Comparison of ENCODE assay signal across 29 cellular contexts in genomic region chr11:76568621-76569020, GRCh38.
"Had no signal": no experiment of that assay in that cellular context is flagged by ENCODE, and none has a peak within 500 bp of the region (broad histone marks: within the 10 kb centered on the region; RNA-seq: fewer than 3 reads in every experiment).

No MANE protein-coding gene starts in this region.

- DNase-seq: activated B cell treated with CpG ODN at 0.5 μM for 24 hours; activated CD4-positive, alpha-beta memory T cell treated with anti-CD3 and anti-CD28 coated beads, Interleukin-2, amount 10 ng/mL, durations not matched to agents 7 days and 5 days; activated CD4-positive, alpha-beta T cell treated with anti-CD3 and anti-CD28 coated beads for 1 hour; activated CD4-positive, alpha-beta T cell treated with anti-CD3 and anti-CD28 coated beads for 36 hours; activated CD4-positive, alpha-beta T cell treated with anti-CD3 and anti-CD28 coated beads for 48 hours; activated CD4-positive, alpha-beta T cell treated with anti-CD3 and anti-CD28 coated beads, Interleukin-2, amount 10 ng/mL, durations not matched to agents 7 days and 5 days; activated CD4-positive, alpha-beta T cell treated with anti-CD3 and anti-CD28 coated beads, Interleukin-2, amount 50 U/mL, for 48 hours; activated CD8-positive, alpha-beta memory T cell treated with anti-CD3 and anti-CD28 coated beads for 24 hours; activated CD8-positive, alpha-beta memory T cell treated with anti-CD3 and anti-CD28 coated beads, Interleukin-2, amount 10 ng/mL, durations not matched to agents 7 days and 5 days; activated CD8-positive, alpha-beta memory T cell treated with anti-CD3 and anti-CD28 coated beads, Interleukin-2, amount 50 U/mL, for 48 hours; activated CD8-positive, alpha-beta T cell treated with anti-CD3 and anti-CD28 coated beads, Interleukin-2, amount 10 ng/mL, durations not matched to agents 7 days and 5 days; activated effector memory CD4-positive, alpha-beta T cell treated with anti-CD3 and anti-CD28 coated beads, Interleukin-2, amount 50 U/mL, for 16 hours; activated gamma-delta T cell treated with Interleukin-2 at 50 U/mL for 16 hours; activated naive CD4-positive, alpha-beta T cell; activated naive CD4-positive, alpha-beta T cell treated with anti-CD3 and anti-CD28 coated beads for 36 hours; activated naive CD4-positive, alpha-beta T cell treated with anti-CD3 and anti-CD28 coated beads, Interleukin-2, amount 50 U/mL, for 16 hours; activated naive CD8-positive, alpha-beta T cell treated with anti-CD3 and anti-CD28 coated beads for 36 hours; activated T-cell treated with anti-CD3 and anti-CD28 coated beads, Interleukin-2, amount 50 U/mL, for 4 hours; adrenal gland; amniotic stem cell; aorta; body of pancreas; brain microvascular endothelial cell; central memory CD4-positive, alpha-beta T cell; SW 1271; T-helper 1 cell; T-helper 9 cell had no signal

- H3K4me3 Mint-ChIP-seq: activated B cell treated with CpG ODN at 0.5 μM for 24 hours; activated CD4-positive, alpha-beta memory T cell treated with anti-CD3 and anti-CD28 coated beads, Interleukin-2, amount 10 ng/mL, durations not matched to agents 7 days and 5 days; activated CD4-positive, alpha-beta T cell treated with anti-CD3 and anti-CD28 coated beads for 36 hours; activated CD4-positive, alpha-beta T cell treated with anti-CD3 and anti-CD28 coated beads, Interleukin-2, amount 10 ng/mL, durations not matched to agents 7 days and 5 days; activated CD8-positive, alpha-beta memory T cell treated with anti-CD3 and anti-CD28 coated beads, Interleukin-2, amount 10 ng/mL, durations not matched to agents 7 days and 5 days; activated CD8-positive, alpha-beta T cell treated with anti-CD3 and anti-CD28 coated beads, Interleukin-2, amount 10 ng/mL, durations not matched to agents 7 days and 5 days; activated naive CD4-positive, alpha-beta T cell treated with anti-CD3 and anti-CD28 coated beads for 36 hours; activated naive CD8-positive, alpha-beta T cell treated with anti-CD3 and anti-CD28 coated beads for 36 hours; activated T-cell treated with anti-CD3 and anti-CD28 coated beads, Interleukin-2, amount 50 U/mL, for 4 hours had no signal

- H3K9me3 Mint-ChIP-seq: activated B cell treated with CpG ODN at 0.5 μM for 24 hours; activated CD4-positive, alpha-beta memory T cell treated with anti-CD3 and anti-CD28 coated beads, Interleukin-2, amount 10 ng/mL, durations not matched to agents 7 days and 5 days; activated CD4-positive, alpha-beta T cell treated with anti-CD3 and anti-CD28 coated beads, Interleukin-2, amount 10 ng/mL, durations not matched to agents 7 days and 5 days; activated naive CD4-positive, alpha-beta T cell treated with anti-CD3 and anti-CD28 coated beads for 36 hours; activated naive CD4-positive, alpha-beta T cell treated with anti-CD3 and anti-CD28 coated beads, Interleukin-2, amount 50 U/mL, for 72 hours; activated naive CD8-positive, alpha-beta T cell treated with anti-CD3 and anti-CD28 coated beads for 36 hours; activated T-cell treated with anti-CD3 and anti-CD28 coated beads, Interleukin-2, amount 50 U/mL, for 4 hours; T-helper 1 cell treated with Interleukin-12 subunit alpha and Interleukin-12 subunit beta and Interleukin-4 antibody, amounts not matched to agents 30 μg/mL and 1 μg/mL, for 36 hours had no signal

- ATAC-seq: activated CD4-positive, alpha-beta T cell treated with anti-CD3 and anti-CD28 coated beads for 36 hours; activated CD8-positive, alpha-beta memory T cell treated with anti-CD3 and anti-CD28 coated beads, Interleukin-2, amount 10 ng/mL, durations not matched to agents 7 days and 5 days; activated CD8-positive, alpha-beta T cell treated with anti-CD3 and anti-CD28 coated beads, Interleukin-2, amount 10 ng/mL, durations not matched to agents 7 days and 5 days; activated T-cell treated with anti-CD3 and anti-CD28 coated beads, Interleukin-2, amount 50 U/mL, for 4 hours; body of pancreas had no signal

- H3K36me3 Mint-ChIP-seq: activated naive CD8-positive, alpha-beta T cell treated with anti-CD3 and anti-CD28 coated beads for 36 hours had no signal

- H3K27ac Mint-ChIP-seq: activated B cell treated with CpG ODN at 0.5 μM for 24 hours; activated CD4-positive, alpha-beta T cell treated with anti-CD3 and anti-CD28 coated beads for 36 hours; activated CD8-positive, alpha-beta T cell treated with anti-CD3 and anti-CD28 coated beads, Interleukin-2, amount 10 ng/mL, durations not matched to agents 7 days and 5 days; activated naive CD4-positive, alpha-beta T cell treated with anti-CD3 and anti-CD28 coated beads for 36 hours; activated naive CD4-positive, alpha-beta T cell treated with anti-CD3 and anti-CD28 coated beads, Interleukin-2, amount 50 U/mL, for 72 hours; activated naive CD8-positive, alpha-beta T cell treated with anti-CD3 and anti-CD28 coated beads for 36 hours; T-helper 1 cell treated with Interleukin-12 subunit alpha and Interleukin-12 subunit beta and Interleukin-4 antibody, amounts not matched to agents 30 μg/mL and 1 μg/mL, for 36 hours had no signal
